In the genomic region with DNA sequence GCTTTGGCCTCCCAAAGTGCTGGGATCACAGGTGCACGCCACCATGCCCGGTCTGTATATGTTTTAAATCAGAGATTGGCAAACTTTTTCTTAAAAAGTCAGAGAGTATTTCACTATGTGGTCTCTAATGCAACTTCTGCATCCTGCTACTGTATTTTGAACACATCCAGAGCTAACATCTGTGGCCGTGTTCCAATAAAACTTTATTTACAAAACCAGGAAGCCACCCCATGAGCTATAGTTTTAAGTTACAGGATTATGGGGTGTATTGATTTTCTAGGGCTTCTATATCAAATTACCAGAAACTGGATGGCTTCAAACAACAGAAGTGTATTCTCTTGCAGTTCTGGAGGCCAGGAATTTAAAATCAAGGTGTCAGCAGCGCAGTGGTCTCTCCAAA, we compare ENCODE assay signal across 28 cellular contexts.
"Had no signal": no experiment of that assay in that cellular context is flagged by ENCODE, and none has a peak within 500 bp of the region (broad histone marks: within the 10 kb centered on the region; RNA-seq: fewer than 3 reads in every experiment).

No MANE protein-coding gene starts in this region.

- ATAC-seq: natural killer cell; psoas muscle; right cardiac atrium; sciatic nerve; stimulated activated effector memory CD8-positive, alpha-beta T cell treated with anti-CD3 and anti-CD28 coated beads, Interleukin-12 subunit alpha, Interleukin-12 subunit beta, amount 100 ng/mL, for 72 hours; stimulated activated naive B cell treated with anti-CD40 and anti-IgM and Interleukin-4, amounts not matched to agents 10 μg/mL and 1 μg/mL and 100 μg/mL, for 72 hours had no signal

- H3K4me1 ChIP-seq: neural progenitor cell, parathyroid adenoma had no signal

- H2AFZ ChIP-seq: neural progenitor cell, parathyroid adenoma had no signal

- H3K9ac ChIP-seq: neural progenitor cell, parathyroid adenoma had no signal

- H3K36me3 Mint-ChIP-seq: natural killer cell; neural progenitor cell; stimulated activated naive B cell treated with anti-CD40 and anti-IgM and Interleukin-4, amounts not matched to agents 10 μg/mL and 1 μg/mL and 100 μg/mL, for 72 hours had no signal

- H3K4me1 Mint-ChIP-seq: neural progenitor cell had no signal

- H3K27ac Mint-ChIP-seq: natural killer cell; nephron; neural progenitor cell; progenitor cell of endocrine pancreas; stimulated activated effector memory CD8-positive, alpha-beta T cell treated with anti-CD3 and anti-CD28 coated beads, Interleukin-12 subunit alpha, Interleukin-12 subunit beta, amount 100 ng/mL, for 72 hours; stimulated activated naive B cell treated with anti-CD40 and anti-IgM and Interleukin-4, amounts not matched to agents 10 μg/mL and 1 μg/mL and 100 μg/mL, for 72 hours; stimulated activated naive CD8-positive, alpha-beta T cell treated with anti-CD3 and anti-CD28 coated beads, Interleukin-15, Interleukin-2, amounts not matched to agents 100 ng/mL and 50 ng/mL, for 24 hours had no signal

- FAIRE-seq: urothelium cell line had no signal

- H3K27me3 ChIP-seq: ovary, thyroid gland, upper lobe of left lung, vagina had no signal

- H3K4me2 ChIP-seq: neural progenitor cell, smooth muscle cell had no signal

- H3K4me3 ChIP-seq: neural progenitor cell, ovary, psoas muscle, skin epidermis, smooth muscle cell, spleen, stomach, thoracic aorta, thyroid gland, tibial nerve, upper lobe of left lung, vagina had no signal

- DNase-seq: natural killer cell; occipital lobe; ovary; psoas muscle; right cardiac atrium; spleen; stimulated activated CD4-positive, alpha-beta T cell treated with anti-CD3 and anti-CD28 coated beads, Interleukin-12 subunit alpha, Interleukin-12 subunit beta, amount 100 ng/mL, for 4 hours; stimulated activated CD4-positive, alpha-beta T cell treated with anti-CD3 and anti-CD28 coated beads, Interleukin-1b, Interleukin-23, amount 100 ng/mL, for 48 hours; stimulated activated CD4-positive, alpha-beta T cell treated with anti-CD3 and anti-CD28 coated beads, Interleukin-4, amount 100 ng/mL, for 24 hours; stimulated activated naive B cell treated with anti-CD40 and anti-IgM and Interleukin-4, amounts not matched to agents 10 μg/mL and 1 μg/mL and 100 μg/mL, for 72 hours; stimulated activated naive CD4-positive, alpha-beta T cell treated with Interleukin-2 at 50 U/mL for 16 hours; stomach; thyroid gland; trophoblast cell; upper lobe of left lung had no signal

- H3K36me3 ChIP-seq: neural progenitor cell, ovary, spleen, stomach, thoracic aorta, thyroid gland, tibial nerve, upper lobe of left lung, vagina had no signal

- H3K79me2 ChIP-seq: parathyroid adenoma had no signal

- H3K9me3 Mint-ChIP-seq: natural killer cell; nephron; neural progenitor cell; stimulated activated effector memory CD8-positive, alpha-beta T cell treated with anti-CD3 and anti-CD28 coated beads, Interleukin-12 subunit alpha, Interleukin-12 subunit beta, amount 100 ng/mL, for 72 hours; stimulated activated naive B cell treated with anti-CD40 and anti-IgM and Interleukin-4, amounts not matched to agents 10 μg/mL and 1 μg/mL and 100 μg/mL, for 72 hours; stimulated activated naive CD8-positive, alpha-beta T cell treated with anti-CD3 and anti-CD28 coated beads, Interleukin-15, Interleukin-2, amounts not matched to agents 100 ng/mL and 50 ng/mL, for 24 hours had no signal

- H3K9me3 ChIP-seq: ovary, psoas muscle, spleen, stomach, thoracic aorta, thyroid gland, tibial nerve, upper lobe of left lung, vagina had no signal

- H3K27ac ChIP-seq: neural progenitor cell, ovary, parathyroid adenoma, psoas muscle, skin epidermis, spleen, stomach, thoracic aorta, thyroid gland, tibial nerve, upper lobe of left lung, vagina had no signal

- H3K4me3 Mint-ChIP-seq: natural killer cell; nephron; neural progenitor cell; stimulated activated effector memory CD8-positive, alpha-beta T cell treated with anti-CD3 and anti-CD28 coated beads, Interleukin-12 subunit alpha, Interleukin-12 subunit beta, amount 100 ng/mL, for 72 hours; stimulated activated naive B cell treated with anti-CD40 and anti-IgM and Interleukin-4, amounts not matched to agents 10 μg/mL and 1 μg/mL and 100 μg/mL, for 72 hours; stimulated activated naive CD8-positive, alpha-beta T cell treated with anti-CD3 and anti-CD28 coated beads, Interleukin-15, Interleukin-2, amounts not matched to agents 100 ng/mL and 50 ng/mL, for 24 hours had no signal
